Comparison of ENCODE assay signal across 21 cellular contexts in the genomic region with DNA sequence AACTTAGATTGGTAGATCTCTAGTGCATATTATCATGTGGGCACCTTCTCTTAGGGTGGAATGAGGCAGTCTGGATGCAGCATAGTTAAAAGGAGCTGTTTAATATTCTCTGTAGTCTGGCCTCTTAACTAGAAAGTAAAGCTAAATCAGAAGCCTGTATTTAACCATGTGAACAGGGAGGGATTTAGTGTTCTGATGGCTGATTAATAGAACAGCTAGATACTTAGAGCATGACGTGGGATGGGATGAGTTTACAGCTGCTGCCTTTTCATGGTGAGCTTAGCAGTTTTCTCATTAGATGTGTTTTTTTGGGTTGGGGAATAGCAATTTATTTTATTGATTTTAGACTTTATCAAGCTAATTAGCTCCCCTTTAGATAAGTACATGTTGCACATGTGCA.
"Had no signal": no experiment of that assay in that cellular context is flagged by ENCODE, and none has a peak within 500 bp of the region (broad histone marks: within the 10 kb centered on the region; RNA-seq: fewer than 3 reads in every experiment).

No MANE protein-coding gene starts in this region.

- DNase-seq: activated CD4-positive, alpha-beta memory T cell treated with anti-CD3 and anti-CD28 coated beads for 36 hours; activated CD4-positive, alpha-beta T cell treated with anti-CD3 and anti-CD28 coated beads for 48 hours; activated effector memory CD4-positive, alpha-beta T cell treated with Interleukin-2 at 50 U/mL for 16 hours; activated naive CD4-positive, alpha-beta T cell treated with anti-CD3 and anti-CD28 coated beads, Interleukin-2, amount 50 U/mL, for 16 hours; activated naive CD8-positive, alpha-beta T cell treated with anti-CD3 and anti-CD28 coated beads, Interleukin-2, amount 50 U/mL, for 24 hours; activated T-cell treated with anti-CD3 and anti-CD28 coated beads, Interleukin-2, amount 50 U/mL, for 72 hours; anterior cingulate cortex; effector CD8-positive, alpha-beta T cell; gastrocnemius medialis; hippocampal formation; left ventricle myocardium superior; mammary epithelial cell; midbrain; nephron progenitor cell; right lobe of liver; stimulated activated CD4-positive, alpha-beta T cell treated with anti-CD3 and anti-CD28 coated beads, Interleukin-2, amount 100 ng/mL, for 48 hours; stimulated activated CD8-positive, alpha-beta memory T cell treated with anti-CD3 and anti-CD28 coated beads, Interleukin-4, amount 100 ng/mL, for 48 hours; stimulated activated naive B cell treated with anti-CD40 and anti-IgM and Interleukin-4, amounts not matched to agents 10 μg/mL and 1 μg/mL and 100 μg/mL, for 72 hours; T-helper 17 cell; transverse colon had no signal

- H3K27ac ChIP-seq: parathyroid adenoma, right lobe of liver, transverse colon had no signal

- H3K27me3 ChIP-seq: gastrocnemius medialis, right lobe of liver, transverse colon had no signal

- H3K4me3 ChIP-seq: gastrocnemius medialis, right lobe of liver, transverse colon had no signal

- H3K36me3 ChIP-seq: transverse colon had no signal

- H2AFZ ChIP-seq: parathyroid adenoma had no signal

- H3K4me1 ChIP-seq: gastrocnemius medialis, parathyroid adenoma, right lobe of liver, transverse colon had no signal

- ATAC-seq: activated naive CD8-positive, alpha-beta T cell treated with anti-CD3 and anti-CD28 coated beads, Interleukin-2, amount 50 U/mL, for 24 hours; activated T-cell treated with anti-CD3 and anti-CD28 coated beads, Interleukin-2, amount 50 U/mL, for 72 hours; gastrocnemius medialis; left ventricle myocardium superior; right lobe of liver; stimulated activated naive B cell treated with anti-CD40 and anti-IgM and Interleukin-4, amounts not matched to agents 10 μg/mL and 1 μg/mL and 100 μg/mL, for 72 hours; T-helper 17 cell had no signal

- H3K9ac ChIP-seq: parathyroid adenoma had no signal

- H3K79me2 ChIP-seq: parathyroid adenoma had no signal

- H3K9me3 ChIP-seq: gastrocnemius medialis, right lobe of liver, transverse colon had no signal
